Comparison of ENCODE assay signal across 17 cellular contexts in genomic region chr5:134088291-134088690, GRCh38. TPM values are rescaled to one million over a fixed set of nuclear protein-coding genes. Genes with fewer than 3 reads are reported as not detected.
DNase-seq lines count a peak whose midpoint lies in the region; ATAC-seq and TF ChIP-seq lines count a peak whose summit lies in the region.
"Had no signal": no experiment of that assay in that cellular context is flagged by ENCODE, and none has a peak within 500 bp of the region (broad histone marks: within the 10 kb centered on the region; RNA-seq: fewer than 3 reads in every experiment).

No MANE protein-coding gene starts in this region.

- no peak for DNase-seq in activated naive CD8-positive, alpha-beta T cell treated with anti-CD3 and anti-CD28 coated beads, Interleukin-2, amount 50 U/mL, for 24 hours
- peak; percentile 33 for DNase-seq in M059J (ENCODE audit: low read depth)
- DNase-seq in epidermal melanocyte (ENCODE audit: insufficient read length, low spot score), result peak; percentile 51
- no peak for DNase-seq in GM13976 (ENCODE audit: low spot score)
- DNase-seq in head of caudate nucleus, result no peak
- DNase-seq: gastrocnemius medialis; GOT3; left colon; NCI-H1092; PC-3; stimulated activated CD4-positive, alpha-beta T cell treated with anti-CD3 and anti-CD28 coated beads, Interleukin-1b, Interleukin-23, amount 100 ng/mL, for 48 hours had no signal

- in situ Hi-C loops in GM13976 (cut with MboI; ENCODE audit: low sequenced_read_pairs, unreplicated experiment), result no loop called here

- ATAC-seq in activated naive CD8-positive, alpha-beta T cell treated with anti-CD3 and anti-CD28 coated beads, Interleukin-2, amount 50 U/mL, for 24 hours, result no peak
- no peak for ATAC-seq in GM21515 (IDR thresholded peaks at IDR 0.05; ENCODE audit: unreplicated experiment)
- ATAC-seq in GM18520 (IDR thresholded peaks at IDR 0.05; ENCODE audit: unreplicated experiment), result no peak
- ATAC-seq: gastrocnemius medialis, left colon, PC-3, sciatic nerve had no signal

- no peaks in the 10 kb centered on the region for H3K27me3 Mint-ChIP-seq in activated naive CD8-positive, alpha-beta T cell
- H3K27me3 Mint-ChIP-seq in activated naive CD8-positive, alpha-beta T cell treated with anti-CD3 and anti-CD28 coated beads, Interleukin-2, amount 50 U/mL, for 24 hours, result peaks cover 5% of the 10 kb centered on the region
- H3K27me3 Mint-ChIP-seq: activated T-cell treated with anti-CD3 and anti-CD28 coated beads, Interleukin-2, amount 50 U/mL, for 24 hours; IgD-negative memory B cell had no signal

- no peaks in the 10 kb centered on the region for H3K36me3 Mint-ChIP-seq in activated naive CD8-positive, alpha-beta T cell
- peaks cover 5% of the 10 kb centered on the region for H3K36me3 Mint-ChIP-seq in activated naive CD8-positive, alpha-beta T cell treated with anti-CD3 and anti-CD28 coated beads, Interleukin-2, amount 50 U/mL, for 24 hours (ENCODE audit: low read depth)
- H3K36me3 Mint-ChIP-seq: IgD-negative memory B cell had no signal

- H3K4me3 Mint-ChIP-seq in activated naive CD8-positive, alpha-beta T cell, result no peak overlapping the region
- H3K4me3 Mint-ChIP-seq in activated naive CD8-positive, alpha-beta T cell treated with anti-CD3 and anti-CD28 coated beads, Interleukin-2, amount 50 U/mL, for 24 hours, result no peak overlapping the region
- H3K4me3 Mint-ChIP-seq: activated T-cell treated with anti-CD3 and anti-CD28 coated beads, Interleukin-2, amount 50 U/mL, for 24 hours; IgD-negative memory B cell had no signal

- no peaks in the 10 kb centered on the region for H3K9me3 Mint-ChIP-seq in activated naive CD8-positive, alpha-beta T cell (ENCODE audit: low read depth)
- H3K9me3 Mint-ChIP-seq in activated naive CD8-positive, alpha-beta T cell treated with anti-CD3 and anti-CD28 coated beads, Interleukin-2, amount 50 U/mL, for 24 hours, result no peaks in the 10 kb centered on the region
- H3K9me3 Mint-ChIP-seq: activated T-cell treated with anti-CD3 and anti-CD28 coated beads, Interleukin-2, amount 50 U/mL, for 24 hours; IgD-negative memory B cell had no signal

- peak overlapping the region; percentile 96 for H3K27ac Mint-ChIP-seq in activated naive CD8-positive, alpha-beta T cell
- no peak overlapping the region for H3K27ac Mint-ChIP-seq in activated naive CD8-positive, alpha-beta T cell treated with anti-CD3 and anti-CD28 coated beads, Interleukin-2, amount 50 U/mL, for 24 hours
- H3K27ac Mint-ChIP-seq: IgD-negative memory B cell had no signal

- TF ChIP-seq CTCF in GM13976 (IDR thresholded peaks at IDR 0.05; ENCODE audit: borderline replicate concordance, control extremely low read depth, extremely low read depth, insufficient read depth, missing control alignments), result no peak

- intact Hi-C loops in head of caudate nucleus (cut with DNase I), result no loop called here

- H3K4me1 Mint-ChIP-seq in activated naive CD8-positive, alpha-beta T cell (ENCODE audit: low read depth), result peaks cover 88% of the 10 kb centered on the region
- peaks cover 88% of the 10 kb centered on the region for H3K4me1 Mint-ChIP-seq in activated naive CD8-positive, alpha-beta T cell treated with anti-CD3 and anti-CD28 coated beads, Interleukin-2, amount 50 U/mL, for 24 hours

RNA-seq across cellular contexts. Expression of gene TCF7, which starts 26.2 kb away (rescaled TPM):
- 5.2 and 7.4 TPM in 2 replicates for total RNA-seq in M059J (2014; rRNA removed; shearing (Covaris generic))

Comparison
In these comparisons a context has a peak if more than half of its experiments do, and no peak if none do; other contexts are left out.
1. DNase-seq: peak in M059J (single experiment) and epidermal melanocyte (single experiment); none in activated naive CD8-positive, alpha-beta T cell treated with anti-CD3 and anti-CD28 coated beads, Interleukin-2, amount 50 U/mL, for 24 hours (single experiment), GM13976 (single experiment) and head of caudate nucleus (0 of 42).